In the genomic region with DNA sequence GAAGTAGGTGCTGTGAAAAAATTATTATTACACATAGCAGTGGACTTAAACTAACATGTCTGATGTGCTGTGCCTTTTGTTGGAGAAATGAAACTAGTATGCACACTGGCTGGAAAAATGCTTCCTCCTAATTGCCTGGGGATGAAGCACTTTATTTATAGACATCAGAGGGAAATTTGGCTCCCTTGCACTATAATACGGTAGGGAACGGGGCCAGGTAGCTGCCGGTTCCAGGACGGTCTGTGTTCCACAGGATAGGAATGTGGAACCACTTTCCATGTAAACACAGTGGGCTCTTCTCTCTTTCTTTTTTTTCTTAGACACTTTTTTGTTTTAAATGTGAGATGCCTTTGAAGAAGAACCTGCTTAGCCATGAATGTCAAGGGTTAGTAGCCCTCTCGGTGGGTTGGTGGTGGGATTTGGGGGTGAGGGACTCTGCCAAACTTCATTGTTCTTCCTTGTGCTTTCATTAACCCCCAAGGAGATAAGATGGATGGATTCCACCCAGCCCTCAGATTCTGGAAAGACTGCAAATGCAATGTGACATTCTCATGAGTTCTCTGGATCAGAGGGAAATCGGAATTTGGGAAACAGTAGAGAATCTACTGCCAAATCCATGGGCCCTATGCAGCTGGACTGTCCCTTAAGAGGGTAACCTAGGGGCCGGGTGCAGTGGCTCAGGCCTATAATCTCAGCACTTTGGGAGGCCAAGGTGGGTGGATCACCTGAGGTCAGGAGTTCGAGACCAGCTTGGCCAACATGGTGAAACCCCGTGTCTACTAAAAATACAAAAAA, we compare ENCODE assay signal across 15 cellular contexts. TPM values are rescaled to one million over a fixed set of nuclear protein-coding genes. Genes with fewer than 3 reads are reported as not detected.
"Had no signal": no experiment of that assay in that cellular context is flagged by ENCODE, and none has a peak within 500 bp of the region (broad histone marks: within the 10 kb centered on the region; RNA-seq: fewer than 3 reads in every experiment).

No MANE protein-coding gene starts in this region.

- H3K27ac ChIP-seq: colonic mucosa, SJCRH30 had no signal

- H3K9me3 Mint-ChIP-seq: activated naive CD8-positive, alpha-beta T cell treated with anti-CD3 and anti-CD28 coated beads for 36 hours had no signal

- H3K4me1 Mint-ChIP-seq: activated naive CD8-positive, alpha-beta T cell treated with anti-CD3 and anti-CD28 coated beads for 36 hours; naive thymus-derived CD4-positive, alpha-beta T cell had no signal

- H3K36me3 Mint-ChIP-seq: activated CD4-positive, alpha-beta memory T cell treated with anti-CD3 and anti-CD28 coated beads for 36 hours; activated naive CD8-positive, alpha-beta T cell treated with anti-CD3 and anti-CD28 coated beads for 36 hours; naive thymus-derived CD4-positive, alpha-beta T cell had no signal

- ATAC-seq: naive thymus-derived CD4-positive, alpha-beta T cell had no signal

- DNase-seq: activated CD4-positive, alpha-beta memory T cell treated with anti-CD3 and anti-CD28 coated beads for 36 hours; activated CD4-positive, alpha-beta T cell treated with anti-CD3 and anti-CD28 coated beads for 1 hour; activated gamma-delta T cell; activated naive CD8-positive, alpha-beta T cell treated with anti-CD3 and anti-CD28 coated beads for 36 hours; activated T-cell treated with anti-CD3 and anti-CD28 coated beads, Interleukin-2, amount 50 U/mL, for 48 hours; anterior cingulate cortex; colonic mucosa; hippocampal formation; kidney glomerular epithelial cell; naive thymus-derived CD4-positive, alpha-beta T cell; SJCRH30; trophoblast cell had no signal

- H3K27me3 ChIP-seq: colonic mucosa, SJCRH30 had no signal

- H3K4me1 ChIP-seq: colonic mucosa, SJCRH30 had no signal

- H3K36me3 ChIP-seq: colonic mucosa, SJCRH30 had no signal

- H3K4me3 Mint-ChIP-seq: activated CD4-positive, alpha-beta memory T cell treated with anti-CD3 and anti-CD28 coated beads for 36 hours; activated naive CD8-positive, alpha-beta T cell treated with anti-CD3 and anti-CD28 coated beads for 36 hours; naive thymus-derived CD4-positive, alpha-beta T cell had no signal

- H3K4me3 ChIP-seq: colonic mucosa, SJCRH30 had no signal

- H3K27ac Mint-ChIP-seq: activated CD4-positive, alpha-beta memory T cell treated with anti-CD3 and anti-CD28 coated beads for 36 hours; activated naive CD8-positive, alpha-beta T cell treated with anti-CD3 and anti-CD28 coated beads for 36 hours; naive thymus-derived CD4-positive, alpha-beta T cell had no signal

- H3K9me3 ChIP-seq: colonic mucosa, SJCRH30 had no signal

RNA-seq across cellular contexts. Expression of a gene that starts 58.0 kb away (rescaled TPM):
- total RNA-seq: activated CD4-positive, alpha-beta memory T cell treated with anti-CD3 and anti-CD28 coated beads for 36 hours; activated naive CD8-positive, alpha-beta T cell treated with anti-CD3 and anti-CD28 coated beads for 36 hours; colonic mucosa; endothelial cell of umbilical vein; frontal cortex; lung microvascular endothelial cell; naive thymus-derived CD4-positive, alpha-beta T cell had no signal
- polyA plus RNA-seq: endothelial cell of umbilical vein; naive thymus-derived CD4-positive, alpha-beta T cell had no signal
